ENCODE assay signal across 29 cellular contexts in the genomic region with DNA sequence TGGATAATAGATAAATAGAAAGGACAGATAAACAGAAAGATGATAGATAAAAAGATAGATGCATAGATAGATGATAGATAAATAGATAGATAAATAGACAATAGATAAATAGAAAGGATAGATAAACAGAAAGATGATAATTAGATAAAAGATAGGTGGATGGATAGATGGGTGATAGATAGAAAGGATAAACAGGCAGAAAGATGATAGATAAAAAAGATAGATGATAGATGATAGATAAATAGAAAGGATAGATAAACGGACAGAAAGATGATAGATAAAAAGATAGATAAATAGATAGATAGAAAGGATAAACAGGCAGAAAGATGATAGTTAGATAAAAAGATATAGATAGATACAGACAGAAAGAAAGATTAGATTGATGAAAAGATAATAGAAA.
"Had no signal": no experiment of that assay in that cellular context is flagged by ENCODE, and none has a peak within 500 bp of the region (broad histone marks: within the 10 kb centered on the region; RNA-seq: fewer than 3 reads in every experiment).

No MANE protein-coding gene starts in this region.

- H3K4me1 ChIP-seq: colonic mucosa, esophagus muscularis mucosa, esophagus squamous epithelium, foreskin keratinocyte, gastrocnemius medialis, gastroesophageal sphincter, heart left ventricle, heart right ventricle had no signal

- H3K27me3 ChIP-seq: colonic mucosa, foreskin keratinocyte had no signal

- H3K9me3 ChIP-seq: colonic mucosa, esophagus muscularis mucosa, esophagus squamous epithelium, gastrocnemius medialis, gastroesophageal sphincter, heart left ventricle, heart right ventricle had no signal

- ATAC-seq: effector memory CD8-positive, alpha-beta T cell; esophagus mucosa; foreskin keratinocyte; gastrocnemius medialis; gastroesophageal sphincter; heart left ventricle; heart right ventricle had no signal

- H3K27me3 Mint-ChIP-seq: dendritic cell treated with granulocyte-macrophage colony-stimulating factor and Interleukin-4, amounts not matched to agents 40 ng/mL and 50 ng/mL, for 4 days had no signal

- DNase-seq: colonic mucosa; cortex of kidney; dermis blood vessel endothelial cell; dorsolateral prefrontal cortex; effector CD4-positive, alpha-beta T cell; effector CD8-positive, alpha-beta T cell; effector memory CD4-positive, alpha-beta T cell; effector memory CD8-positive, alpha-beta T cell; endodermal cell; erythroblast; esophagus squamous epithelium; foreskin fibroblast; foreskin keratinocyte; foreskin melanocyte; gastrocnemius medialis; glutamatergic neuron; head of caudate nucleus; heart left ventricle; heart right ventricle had no signal

- H3K4me3 ChIP-seq: colonic mucosa, coronary artery, dorsolateral prefrontal cortex, esophagus muscularis mucosa, esophagus squamous epithelium, gastrocnemius medialis, gastroesophageal sphincter, heart left ventricle, heart right ventricle had no signal

- H3K4me3 Mint-ChIP-seq: dendritic cell treated with granulocyte-macrophage colony-stimulating factor and Interleukin-4, amounts not matched to agents 40 ng/mL and 50 ng/mL, for 4 days; effector memory CD8-positive, alpha-beta T cell; endodermal cell had no signal

- H3K27ac Mint-ChIP-seq: dendritic cell treated with granulocyte-macrophage colony-stimulating factor and Interleukin-4, amounts not matched to agents 40 ng/mL and 50 ng/mL, for 4 days; effector memory CD8-positive, alpha-beta T cell; endodermal cell had no signal

- H3K36me3 ChIP-seq: colonic mucosa, esophagus muscularis mucosa, esophagus squamous epithelium, gastrocnemius medialis, gastroesophageal sphincter, heart left ventricle, heart right ventricle had no signal

- FAIRE-seq: colon, endometrium, endothelial cell of umbilical vein, frontal cortex had no signal

- H3K27ac ChIP-seq: colonic mucosa, coronary artery, dorsolateral prefrontal cortex, epithelial cell of prostate, esophagus muscularis mucosa, esophagus squamous epithelium, foreskin keratinocyte, gastrocnemius medialis, gastroesophageal sphincter, heart left ventricle, heart right ventricle had no signal

- H3K9me3 Mint-ChIP-seq: dendritic cell treated with granulocyte-macrophage colony-stimulating factor and Interleukin-4, amounts not matched to agents 40 ng/mL and 50 ng/mL, for 4 days; effector memory CD8-positive, alpha-beta T cell; endodermal cell had no signal

- H3K4me1 Mint-ChIP-seq: endodermal cell had no signal
